ENCODE assay signal across 18 cellular contexts in genomic region chr12:87929346-87929745, GRCh38.
DNase-seq lines count a peak whose midpoint lies in the region; ATAC-seq, FAIRE-seq and TF ChIP-seq lines count a peak whose summit lies in the region.
"Had no signal": no experiment of that assay in that cellular context is flagged by ENCODE, and none has a peak within 500 bp of the region (broad histone marks: within the 10 kb centered on the region; RNA-seq: fewer than 3 reads in every experiment).

No MANE protein-coding gene starts in this region.

- H3K4ac ChIP-seq in mesenchymal stem cell (ENCODE audit: low read depth in 1 of 2, low read length in 2 of 2), result no peak overlapping the region

- no peak overlapping the region for H3K23ac ChIP-seq in mesenchymal stem cell (ENCODE audit: low read length in 2 of 2)

- H3K79me1 ChIP-seq in mesenchymal stem cell (replicated peaks; ENCODE audit: low read length, poor library complexity, severe bottlenecking), result no peaks in the 10 kb centered on the region

- no peak overlapping the region for H2AFZ ChIP-seq in mesenchymal stem cell (ENCODE audit: low read depth, low read length)

- peak; percentile 34 for ATAC-seq in stimulated activated effector memory CD8-positive, alpha-beta T cell treated with anti-CD3 and anti-CD28 coated beads, Interleukin-12 subunit alpha, Interleukin-12 subunit beta, amount 100 ng/mL, for 72 hours
- ATAC-seq in left colon, result no peak
- ATAC-seq in mucosa of descending colon, result no peak
- ATAC-seq: HCT116 had no signal

- 87% methylated on average over 2 of the region's 2 CpGs for WGBS in mesenchymal stem cell

- peak overlapping the region in 1 of 2 experiments; percentile 34 for H3K18ac ChIP-seq in mesenchymal stem cell (ENCODE audit: low read depth in 1 of 2, low read length in 2 of 2)

- no peak overlapping the region for H2BK5ac ChIP-seq in mesenchymal stem cell (ENCODE audit: low read depth, low read length, poor library complexity, severe bottlenecking)

- no peak overlapping the region for H3K27ac Mint-ChIP-seq in stimulated activated effector memory CD8-positive, alpha-beta T cell treated with anti-CD3 and anti-CD28 coated beads, Interleukin-12 subunit alpha, Interleukin-12 subunit beta, amount 100 ng/mL, for 72 hours
- H3K27ac Mint-ChIP-seq: CD4-positive, alpha-beta T cell had no signal

- TF ChIP-seq CTCF in HEK293 (tag by site-specific recombination; IDR thresholded peaks at IDR 0.05), result no peak
- no peak for TF ChIP-seq CTCF in mucosa of descending colon (IDR thresholded peaks at IDR 0.05)

- H3K36me3 ChIP-seq in HEK293 (ENCODE audit: control insufficient read depth in 2 of 2, insufficient read depth in 1 of 2, low read length in 2 of 2), result no peaks in the 10 kb centered on the region
- no peaks in the 10 kb centered on the region for H3K36me3 ChIP-seq in mesenchymal stem cell (ENCODE audit: control insufficient read depth in 1 of 2, insufficient read depth in 2 of 2, low read depth in 1 of 2, low read length in 2 of 2)
- H3K36me3 ChIP-seq in mucosa of descending colon (ENCODE audit: low read depth), result no peaks in the 10 kb centered on the region

- H2BK120ac ChIP-seq in mesenchymal stem cell (ENCODE audit: low read depth, low read length), result no peak overlapping the region

- no peak overlapping the region for H3K4me2 ChIP-seq in mesenchymal stem cell (ENCODE audit: low read length, poor library complexity, severe bottlenecking)

- DNase-seq in NCI-H446 treated with DMSO at 0.1 percent for 48 hours (lab: John Stamatoyannopoulos, UW), result peak; percentile 16
- DNase-seq in mesenchymal stem cell, result no peak
- no peak for DNase-seq in stimulated activated effector memory CD8-positive, alpha-beta T cell treated with anti-CD3 and anti-CD28 coated beads, Interleukin-12 subunit alpha, Interleukin-12 subunit beta, amount 100 ng/mL, for 72 hours (ENCODE audit: low spot score in 2 of 2)
- DNase-seq in GM12891 (ENCODE audit: insufficient read length, low spot score), result no peak
- DNase-seq in left colon, result no peak
- no peak for DNase-seq in mucosa of descending colon
- DNase-seq: AML-193; CD4-positive, alpha-beta T cell; DMS153; DMS79; GDM1; GOT3; H7 had no signal

- POLR2A ChIA-PET in HEK293 (lab: Yijun Ruan, JAX), result no interaction called here

- FAIRE-seq in GM12891 (lab: Jason Lieb, UNC), result no peak
- FAIRE-seq: A549 had no signal

- H3K4me3 Mint-ChIP-seq in stimulated activated effector memory CD8-positive, alpha-beta T cell treated with anti-CD3 and anti-CD28 coated beads, Interleukin-12 subunit alpha, Interleukin-12 subunit beta, amount 100 ng/mL, for 72 hours, result no peak overlapping the region
- H3K4me3 Mint-ChIP-seq: CD4-positive, alpha-beta T cell had no signal

- H4K91ac ChIP-seq in mesenchymal stem cell (ENCODE audit: low read length), result no peak overlapping the region

- H3K4me1 Mint-ChIP-seq in stimulated activated effector memory CD8-positive, alpha-beta T cell treated with anti-CD3 and anti-CD28 coated beads, Interleukin-12 subunit alpha, Interleukin-12 subunit beta, amount 100 ng/mL, for 72 hours, result no peaks in the 10 kb centered on the region

- no peak overlapping the region for H3K9ac ChIP-seq in mesenchymal stem cell (ENCODE audit: low read length)

- H2BK12ac ChIP-seq in mesenchymal stem cell (ENCODE audit: low read length in 2 of 2), result no peak overlapping the region

- no peaks in the 10 kb centered on the region for H3K27me3 ChIP-seq in mesenchymal stem cell (ENCODE audit: control insufficient read depth in 1 of 2, insufficient read depth in 1 of 2, low read length in 2 of 2)

- intact Hi-C loops in left colon (cut with DNase I, micrococcal nuclease), result no loop called here
- intact Hi-C loops in mucosa of descending colon (cut with DNase I, micrococcal nuclease), result no loop called here

- H2BK15ac ChIP-seq in mesenchymal stem cell (ENCODE audit: low read depth, poor library complexity, severe bottlenecking), result no peak overlapping the region

- H3K9me3 Mint-ChIP-seq in stimulated activated effector memory CD8-positive, alpha-beta T cell treated with anti-CD3 and anti-CD28 coated beads, Interleukin-12 subunit alpha, Interleukin-12 subunit beta, amount 100 ng/mL, for 72 hours, result no peaks in the 10 kb centered on the region
- H3K9me3 Mint-ChIP-seq: CD4-positive, alpha-beta T cell had no signal

- H3K4me3 ChIP-seq in HEK293 (ENCODE audit: low read depth, low read length) (no peak overlapping the region), mesenchymal stem cell (ENCODE audit: insufficient read depth in 1 of 2, low read depth in 1 of 2, low read length in 2 of 2) (no peak overlapping the region), mucosa of descending colon (no peak overlapping the region)
- H3K4me3 ChIP-seq: A549 had no signal

- H2AK5ac ChIP-seq in mesenchymal stem cell (ENCODE audit: low read length, severe bottlenecking), result peak overlapping the region; percentile 97

- H3K36me3 Mint-ChIP-seq in stimulated activated effector memory CD8-positive, alpha-beta T cell treated with anti-CD3 and anti-CD28 coated beads, Interleukin-12 subunit alpha, Interleukin-12 subunit beta, amount 100 ng/mL, for 72 hours, result no peaks in the 10 kb centered on the region

- H3K14ac ChIP-seq in mesenchymal stem cell (ENCODE audit: low read length in 2 of 2), result no peak overlapping the region

- TF ChIP-seq POLR2A in GM12891 (IDR thresholded peaks at IDR 0.05; ENCODE audit: low read depth, low read length), result no peak

- CTCF ChIA-PET in HEK293 (lab: Yijun Ruan, JAX), result no interaction called here

- H3K27ac ChIP-seq in HEK293 (ENCODE audit: extremely low read depth, low read depth, low read length) (no peak overlapping the region), mesenchymal stem cell (ENCODE audit: low read length, poor library complexity, severe bottlenecking) (no peak overlapping the region)
- H3K27ac ChIP-seq: 22Rv1, A549, C4-2B had no signal

- no peaks in the 10 kb centered on the region for H3K4me1 ChIP-seq in HEK293 (ENCODE audit: control insufficient read depth, insufficient read depth, low read length)
- H3K4me1 ChIP-seq in mesenchymal stem cell (ENCODE audit: control insufficient read depth, insufficient read depth, low read depth, low read length), result peaks cover 3% of the 10 kb centered on the region
- H3K4me1 ChIP-seq in mucosa of descending colon (ENCODE audit: low read depth), result no peaks in the 10 kb centered on the region

- no peak overlapping the region for H4K8ac ChIP-seq in mesenchymal stem cell (ENCODE audit: low read length)

- H3K9me3 ChIP-seq in HEK293 (ENCODE audit: control insufficient read depth, insufficient read depth, low read depth, low read length) (no peaks in the 10 kb centered on the region), mesenchymal stem cell (ENCODE audit: control insufficient read depth, low read length) (no peaks in the 10 kb centered on the region), mucosa of descending colon (no peaks in the 10 kb centered on the region)
- H3K9me3 ChIP-seq: A549 had no signal

TF ChIP-seq in HEK293, 187 proteins besides CTCF, POLR2A, EP300 and RAD21:
- TF ChIP-seq SCRT2 (tag by site-specific recombination; IDR thresholded peaks at IDR 0.05) (peak; percentile 65), ZNF658 (tag by site-specific recombination; IDR thresholded peaks at IDR 0.05) (no peak)

TF ChIP-seq in GM12891, 5 proteins besides CTCF, POLR2A, EP300 and RAD21:
- TF ChIP-seq PAX5 (IDR thresholded peaks at IDR 0.05; ENCODE audit: insufficient read depth, low read length, severe bottlenecking), result no peak
- no peak for TF ChIP-seq TAF1 (IDR thresholded peaks at IDR 0.05; ENCODE audit: low read depth, low read length)
- TF ChIP-seq POU2F2 (IDR thresholded peaks at IDR 0.05; ENCODE audit: low read depth, low read length), result no peak
- no peak for TF ChIP-seq POLR2AphosphoS5 (IDR thresholded peaks at IDR 0.05; ENCODE audit: low read depth, low read length)
- no peak for TF ChIP-seq SPI1 (IDR thresholded peaks at IDR 0.05; ENCODE audit: low read depth, low read length)
